In the genomic region with DNA sequence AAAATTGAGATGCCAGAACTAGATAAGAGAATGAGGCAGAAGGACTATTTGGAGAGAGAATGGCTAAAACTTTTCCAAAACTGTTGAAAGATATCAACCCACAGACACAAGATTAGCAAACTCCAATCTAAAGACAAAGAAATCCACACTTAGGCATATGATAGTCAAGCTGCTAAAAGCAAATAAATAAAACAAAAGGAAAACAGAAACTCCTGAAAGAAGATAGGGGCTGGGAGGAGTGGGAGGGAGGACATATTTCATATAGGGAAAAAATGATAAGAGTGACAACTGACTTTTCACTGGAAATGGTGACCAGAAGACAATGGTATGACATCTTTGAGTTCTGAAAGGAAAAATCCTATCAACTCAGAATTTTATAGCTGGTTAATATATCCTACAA, we compare ENCODE assay signal across 20 cellular contexts.
DNase-seq lines count a peak whose midpoint lies in the region; ATAC-seq, FAIRE-seq and TF ChIP-seq lines count a peak whose summit lies in the region.
"Had no signal": no experiment of that assay in that cellular context is flagged by ENCODE, and none has a peak within 500 bp of the region (broad histone marks: within the 10 kb centered on the region; RNA-seq: fewer than 3 reads in every experiment).

No MANE protein-coding gene starts in this region.

- CTCF ChIA-PET in HepG2 (lab: Yijun Ruan, JAX; ENCODE audit: low intra/inter-chr PET ratio, low total read pairs) = no interaction called here
- CTCF ChIA-PET in OCI-LY7 (lab: Charles Lee; ENCODE audit: unreplicated experiment) = no interaction called here
- CTCF ChIA-PET in GM12878 (lab: Yijun Ruan, JAX) = interaction anchor here (1.0 kb wide), 1 partner anchor 98 kb away, joined by 3 read pairs; no protein-coding TSS in a partner anchor
- CTCF ChIA-PET in Calu3 (lab: Charles Lee) = no interaction called here

- TF ChIP-seq EP300 in HepG2 (IDR thresholded peaks at IDR 0.05; ENCODE audit: low read depth in 2 of 2, low read length in 2 of 2) (no peak), HepG2 (CRISPR knock-in tag; IDR thresholded peaks at IDR 0.05; ENCODE audit: borderline replicate concordance) (no peak), GM12878 (IDR thresholded peaks at IDR 0.05; ENCODE audit: borderline replicate concordance in 1 of 2, control insufficient read depth in 1 of 2, low read depth in 2 of 2, low read length in 2 of 2) (no peak)

- no peak overlapping the region for H3K9ac ChIP-seq in HepG2 (ENCODE audit: insufficient read depth, low read depth, low read length)
- H3K9ac ChIP-seq in GM12878 (ENCODE audit: control insufficient read depth, insufficient read depth, low read length) = no peak overlapping the region
- H3K9ac ChIP-seq: BLaER1 treated with 17β-estradiol and CSF1 and Interleukin-3, amounts not matched to agents 10 nM and 100 nM had no signal

- peaks cover 15 to 30% of the 10 kb centered on the region in 2 donors for H3K36me3 Mint-ChIP-seq in activated T-cell treated with anti-CD3 and anti-CD28 coated beads, Interleukin-2, amount 50 U/mL, for 72 hours (ENCODE audit: insufficient read depth in 2 of 2)
- no peaks in the 10 kb centered on the region for H3K36me3 Mint-ChIP-seq in Calu3 (ENCODE audit: insufficient read depth, unreplicated experiment)
- H3K36me3 Mint-ChIP-seq: CD4-positive, CD25-positive, alpha-beta regulatory T cell; IgD-negative memory B cell had no signal

- H3K36me3 ChIP-seq in HepG2 (replicated peaks in 1 of 2; ENCODE audit: control insufficient read depth in 1 of 2, insufficient read depth in 2 of 2, low read length in 2 of 2) (no peaks in the 10 kb centered on the region), right lobe of liver (no peaks in the 10 kb centered on the region), OCI-LY7 (ENCODE audit: insufficient read depth, low read length) (no peaks in the 10 kb centered on the region), GM12878 (ENCODE audit: control insufficient read depth in 2 of 2, insufficient read depth in 2 of 2, low read length in 1 of 2) (no peaks in the 10 kb centered on the region)
- H3K36me3 ChIP-seq: BLaER1 treated with 17β-estradiol and CSF1 and Interleukin-3, amounts not matched to agents 10 nM and 100 nM had no signal

- FAIRE-seq in HepG2 (lab: Jason Lieb, UNC) (no peak), GM12878 (lab: Jason Lieb, UNC) (no peak)
- FAIRE-seq: D721Med, HTR-8/SVneo had no signal

- peaks cover 15 to 16% of the 10 kb centered on the region in 2 donors for H3K9me3 Mint-ChIP-seq in activated T-cell treated with anti-CD3 and anti-CD28 coated beads, Interleukin-2, amount 50 U/mL, for 72 hours
- H3K9me3 Mint-ChIP-seq in Calu3 (ENCODE audit: low read depth, unreplicated experiment) = peaks cover 12% of the 10 kb centered on the region

- H3K4me3 Mint-ChIP-seq in activated T-cell treated with anti-CD3 and anti-CD28 coated beads, Interleukin-2, amount 50 U/mL, for 72 hours = no peak overlapping the region
- no peak overlapping the region for H3K4me3 Mint-ChIP-seq in Calu3 (ENCODE audit: low read depth, unreplicated experiment)
- H3K4me3 Mint-ChIP-seq: B cell; CD4-positive, CD25-positive, alpha-beta regulatory T cell; CD8-positive, alpha-beta memory T cell; IgD-negative memory B cell had no signal

- H3K4me1 Mint-ChIP-seq in activated T-cell treated with anti-CD3 and anti-CD28 coated beads, Interleukin-2, amount 50 U/mL, for 72 hours (ENCODE audit: low read depth) = peaks cover 10% of the 10 kb centered on the region
- peaks cover 13% of the 10 kb centered on the region for H3K4me1 Mint-ChIP-seq in Calu3 (ENCODE audit: low read depth, unreplicated experiment)

- H3K4me3 ChIP-seq in HepG2 (replicated peaks in 1 of 3; ENCODE audit: insufficient read depth in 1 of 3, low read depth in 2 of 3, low read length in 3 of 3) (no peak overlapping the region), right lobe of liver (no peak overlapping the region), OCI-LY7 (ENCODE audit: low read depth, low read length, poor library complexity, severe bottlenecking) (no peak overlapping the region), GM12878 (no peak overlapping the region)
- H3K4me3 ChIP-seq: BLaER1 treated with 17β-estradiol and CSF1 and Interleukin-3, amounts not matched to agents 10 nM and 100 nM had no signal

- SMC1A ChIA-PET in GM12878 (lab: Charles Lee; ENCODE audit: uncharacterized antibody, unreplicated experiment) = interaction anchor here (1.7 kb wide), 1 partner anchor 10 kb away, joined by 4 read pairs; no protein-coding TSS in a partner anchor

- ATAC-seq in HepG2 (no peak), right lobe of liver (no peak), GM12878 (no peak), left ventricle myocardium superior (no peak)
- ATAC-seq in activated T-cell treated with anti-CD3 and anti-CD28 coated beads, Interleukin-2, amount 50 U/mL, for 72 hours (replicated peaks in 1 of 2) = no peak

- no peak overlapping the region for H3K4me2 ChIP-seq in HepG2 (ENCODE audit: low read depth, low read length)
- no peak overlapping the region for H3K4me2 ChIP-seq in OCI-LY7 (ENCODE audit: low read length)
- no peak overlapping the region for H3K4me2 ChIP-seq in GM12878 (ENCODE audit: control insufficient read depth, insufficient read depth)
- H3K4me2 ChIP-seq: BLaER1 treated with 17β-estradiol and CSF1 and Interleukin-3, amounts not matched to agents 10 nM and 100 nM had no signal

- RAD21 ChIA-PET in GM12878 (lab: Charles Lee; ENCODE audit: unreplicated experiment) = no interaction called here

- no peaks in the 10 kb centered on the region for H4K20me1 ChIP-seq in HepG2 (ENCODE audit: insufficient read depth, low read length)
- no peaks in the 10 kb centered on the region for H4K20me1 ChIP-seq in OCI-LY7 (ENCODE audit: insufficient read depth, low read length)
- no peaks in the 10 kb centered on the region for H4K20me1 ChIP-seq in GM12878 (ENCODE audit: control insufficient read depth, insufficient read depth)
- H4K20me1 ChIP-seq: BLaER1 treated with 17β-estradiol and CSF1 and Interleukin-3, amounts not matched to agents 10 nM and 100 nM had no signal

- TF ChIP-seq POLR2A in HepG2 (IDR thresholded peaks at IDR 0.05; ENCODE audit: insufficient read depth in 1 of 2, low read depth in 2 of 2, low read length in 2 of 2) = no peak
- no peak for TF ChIP-seq POLR2A in right lobe of liver (IDR thresholded peaks at IDR 0.05)
- TF ChIP-seq POLR2A in GM12878 (IDR thresholded peaks at IDR 0.05; ENCODE audit: low read depth, low read length) = no peak

- POLR2A ChIA-PET in HepG2 (lab: Yijun Ruan, JAX) (no interaction called here), OCI-LY7 (lab: Charles Lee) (no interaction called here), GM12878 (lab: Charles Lee) (no interaction called here)

- intact Hi-C loops in HepG2 (cut with micrococcal nuclease; ENCODE audit: unreplicated experiment) (no loop called here), right lobe of liver (cut with DNase I) (no loop called here), OCI-LY7 (cut with micrococcal nuclease; ENCODE audit: unreplicated experiment) (no loop called here), GM12878 (cut with micrococcal nuclease; ENCODE audit: unreplicated experiment) (no loop called here), Calu3 (cut with micrococcal nuclease; ENCODE audit: unreplicated experiment) (no loop called here), left ventricle myocardium superior (cut with micrococcal nuclease) (no loop called here)

- peaks cover 28% of the 10 kb centered on the region for H3K9me3 ChIP-seq in HepG2 (ENCODE audit: low read length)
- H3K9me3 ChIP-seq in right lobe of liver = peaks cover 0 to 13% (median 2%) of the 10 kb centered on the region in 4 donors
- H3K9me3 ChIP-seq in OCI-LY7 (ENCODE audit: low read length) = peaks cover 23% of the 10 kb centered on the region; the same call in 1 of the 2 replicates
- H3K9me3 ChIP-seq in GM12878 (replicated peaks; ENCODE audit: control insufficient read depth, insufficient read depth, low read length) = peaks cover 11% of the 10 kb centered on the region

- TF ChIP-seq CTCF in HepG2 (CRISPR knock-in tag; IDR thresholded peaks at IDR 0.05) = no peak
- TF ChIP-seq CTCF in right lobe of liver (IDR thresholded peaks at IDR 0.05) = no peak
- TF ChIP-seq CTCF in OCI-LY7 (conservative IDR thresholded peaks at IDR 0.05; ENCODE audit: low read length) = no peak
- no peak for TF ChIP-seq CTCF in GM12878 (IDR thresholded peaks at IDR 0.05 in 2 of 3, conservative IDR thresholded peaks at IDR 0.05 in 1 of 3; ENCODE audit: control insufficient read depth in 2 of 3, extremely low read depth in 1 of 3, insufficient read depth in 1 of 3, low read depth in 3 of 3, low read length in 3 of 3)
- TF ChIP-seq CTCF in Calu3 (IDR thresholded peaks at IDR 0.05; ENCODE audit: unreplicated experiment) = no peak

- no peak overlapping the region for H3K27ac Mint-ChIP-seq in activated T-cell treated with anti-CD3 and anti-CD28 coated beads, Interleukin-2, amount 50 U/mL, for 72 hours
- H3K27ac Mint-ChIP-seq in Calu3 (ENCODE audit: unreplicated experiment) = no peak overlapping the region
- H3K27ac Mint-ChIP-seq: B cell; CD4-positive, CD25-positive, alpha-beta regulatory T cell; IgD-negative memory B cell had no signal

- H2AFZ ChIP-seq in HepG2 (ENCODE audit: low read length) = no peak overlapping the region
- H2AFZ ChIP-seq in OCI-LY7 (ENCODE audit: low read length) = no peak overlapping the region
- no peak overlapping the region for H2AFZ ChIP-seq in GM12878 (ENCODE audit: control insufficient read depth, low read depth, low read length)

- H3K27me3 Mint-ChIP-seq in activated T-cell treated with anti-CD3 and anti-CD28 coated beads, Interleukin-2, amount 50 U/mL, for 72 hours (ENCODE audit: low read depth) = peaks cover 26% of the 10 kb centered on the region
- no peaks in the 10 kb centered on the region for H3K27me3 Mint-ChIP-seq in Calu3 (ENCODE audit: unreplicated experiment)
- H3K27me3 Mint-ChIP-seq: B cell, IgD-negative memory B cell had no signal

- no peak for TF ChIP-seq RAD21 in HepG2 (CRISPR knock-in tag; IDR thresholded peaks at IDR 0.05)
- TF ChIP-seq RAD21 in GM12878 (IDR thresholded peaks at IDR 0.05; ENCODE audit: insufficient read depth, low read depth, low read length) = no peak

- BruUV-seq in HepG2 (replicated peaks; lab: Mats Ljungman, UMichigan) (no TSS peak), OCI-LY7 (replicated peaks; lab: Mats Ljungman, UMichigan) (no TSS peak), GM12878 (replicated peaks; lab: Mats Ljungman, UMichigan) (no TSS peak), Calu3 (replicated peaks; lab: Mats Ljungman, UMichigan) (no TSS peak)

- no peak for DNase-seq in HepG2 (ENCODE audit: low spot score)
- DNase-seq in right lobe of liver = no peak
- DNase-seq in OCI-LY7 (ENCODE audit: low spot score) = peak; percentile 26
- DNase-seq in GM12878 (ENCODE audit: low read depth, low spot score) = no peak
- no peak for DNase-seq in activated T-cell treated with anti-CD3 and anti-CD28 coated beads, Interleukin-2, amount 50 U/mL, for 72 hours
- no peak for DNase-seq in Calu3
- DNase-seq in left ventricle myocardium superior = no peak
- DNase-seq: CD4-positive, CD25-positive, alpha-beta regulatory T cell; CD8-positive, alpha-beta memory T cell; COR-L47; DMS79 treated with DMSO at 0.1 percent for 48 hours; GF-D8; GOT3; H7; KG1 had no signal

- H3K4me1 ChIP-seq in HepG2 (ENCODE audit: insufficient read depth, low read length) = no peaks in the 10 kb centered on the region
- no peaks in the 10 kb centered on the region for H3K4me1 ChIP-seq in right lobe of liver
- no peaks in the 10 kb centered on the region for H3K4me1 ChIP-seq in OCI-LY7 (ENCODE audit: insufficient read depth, low read length, poor library complexity, severe bottlenecking)
- no peaks in the 10 kb centered on the region for H3K4me1 ChIP-seq in GM12878 (ENCODE audit: control insufficient read depth, insufficient read depth, low read length)

- H3K9me2 ChIP-seq in OCI-LY7 (ENCODE audit: insufficient read depth, low read length) = no peaks in the 10 kb centered on the region

- no peak overlapping the region for H3K27ac ChIP-seq in HepG2 (ENCODE audit: extremely low read length, insufficient read depth, low read length)
- H3K27ac ChIP-seq in right lobe of liver = no peak overlapping the region
- no peak overlapping the region for H3K27ac ChIP-seq in OCI-LY7 (ENCODE audit: low read depth, low read length, poor library complexity, severe bottlenecking)
- H3K27ac ChIP-seq in GM12878 (ENCODE audit: control insufficient read depth, insufficient read depth) = no peak overlapping the region
- H3K27ac ChIP-seq: BLaER1 treated with 17β-estradiol and CSF1 and Interleukin-3, amounts not matched to agents 10 nM and 100 nM had no signal

- H3K79me2 ChIP-seq in HepG2 (ENCODE audit: insufficient read depth, low read length) = no peaks in the 10 kb centered on the region
- H3K79me2 ChIP-seq in OCI-LY7 (ENCODE audit: insufficient read depth, low read depth, low read length) = no peaks in the 10 kb centered on the region
- no peaks in the 10 kb centered on the region for H3K79me2 ChIP-seq in GM12878 (ENCODE audit: control insufficient read depth, insufficient read depth, low read length)

- in situ Hi-C loops in HepG2 (cut with HindIII; ENCODE audit: extremely low pct_ligation_motif_present, low pct_unique_long_range_greater_than_20kb) = no loop called here
- in situ Hi-C loops in GM12878 (cut with MboI) = no loop called here

- H3K27me3 ChIP-seq in HepG2 (ENCODE audit: control insufficient read depth in 1 of 2, insufficient read depth in 2 of 2, low read length in 2 of 2) (no peaks in the 10 kb centered on the region), right lobe of liver (no peaks in the 10 kb centered on the region), GM12878 (replicated peaks in 1 of 2; ENCODE audit: control insufficient read depth in 2 of 2, insufficient read depth in 2 of 2, low read length in 1 of 2) (no peaks in the 10 kb centered on the region)
- H3K27me3 ChIP-seq: BLaER1 treated with 17β-estradiol and CSF1 and Interleukin-3, amounts not matched to agents 10 nM and 100 nM had no signal

Comparison
In these comparisons a context has a peak if more than half of its experiments do, and no peak if none do; other contexts are left out.
1. Of the 75 proteins assayed by ChIP-seq in both HepG2 and GM12878: peak only in HepG2: none; only in GM12878: CBX5, NBN, SKIL and SMC3; in both: none; in neither: 71.